In genomic region chr5:56900395-56900794, GRCh38 we compare ENCODE assay signal across 11 cellular contexts. TPM values are rescaled to one million over a fixed set of nuclear protein-coding genes. Genes with fewer than 3 reads are reported as not detected.
DNase-seq lines count a peak whose midpoint lies in the region; ATAC-seq and TF ChIP-seq lines count a peak whose summit lies in the region.
"Had no signal": no experiment of that assay in that cellular context is flagged by ENCODE, and none has a peak within 500 bp of the region (broad histone marks: within the 10 kb centered on the region; RNA-seq: fewer than 3 reads in every experiment).

No MANE protein-coding gene starts in this region.

- RAD21 ChIA-PET in HCT116 (lab: Charles Lee; ENCODE audit: low non-redundant PET in 1 of 2, low total read pairs in 2 of 2, uncharacterized antibody in 2 of 2, unreplicated experiment in 2 of 2) = interaction anchor here in 1 of 2 experiments (0.7 to 1.2 kb wide), 2 partner anchors 238 to 630 kb away, joined by 4 read pairs; no protein-coding TSS in a partner anchor

- no peak overlapping the region for H3K4me2 ChIP-seq in HCT116 (ENCODE audit: low read length)

- H2AFZ ChIP-seq in HCT116 (ENCODE audit: low read depth, low read length, poor library complexity, severe bottlenecking) = no peak overlapping the region

- H3K27me3 Mint-ChIP-seq in T-cell = no peaks in the 10 kb centered on the region
- no peaks in the 10 kb centered on the region for H3K27me3 Mint-ChIP-seq in effector memory CD8-positive, alpha-beta T cell
- peaks cover 8% of the 10 kb centered on the region for H3K27me3 Mint-ChIP-seq in activated T-helper 1 cell treated with anti-CD3 and anti-CD28 coated beads, Interleukin-12 subunit alpha, Interleukin-12 subunit beta, Interleukin-2, Interleukin-4 antibody, amounts not matched to agents 30 ng/mL and 10 ng/mL and 1 ng/mL, durations not matched to agents 14 hours and 24 hours and 36 hours (ENCODE audit: insufficient read depth)
- H3K27me3 Mint-ChIP-seq: brain had no signal

- BruUV-seq in HCT116 (replicated peaks; lab: Mats Ljungman, UMichigan) = no TSS peak

- H3K27me3 ChIP-seq in HCT116 (ENCODE audit: insufficient read depth, low read length) (no peaks in the 10 kb centered on the region), H7 (ENCODE audit: control insufficient read depth, insufficient read depth, low read length) (no peaks in the 10 kb centered on the region)

- peaks cover 13% of the 10 kb centered on the region for H3K36me3 Mint-ChIP-seq in T-cell
- H3K36me3 Mint-ChIP-seq in effector memory CD8-positive, alpha-beta T cell (ENCODE audit: insufficient read depth) = peaks cover 6% of the 10 kb centered on the region
- peaks cover 15% of the 10 kb centered on the region for H3K36me3 Mint-ChIP-seq in activated T-helper 1 cell treated with anti-CD3 and anti-CD28 coated beads, Interleukin-12 subunit alpha, Interleukin-12 subunit beta, Interleukin-2, Interleukin-4 antibody, amounts not matched to agents 30 ng/mL and 10 ng/mL and 1 ng/mL, durations not matched to agents 14 hours and 24 hours and 36 hours (ENCODE audit: low read depth)

- no peak overlapping the region for H3K4me3 Mint-ChIP-seq in T-cell
- no peak overlapping the region for H3K4me3 Mint-ChIP-seq in effector memory CD8-positive, alpha-beta T cell
- no peak overlapping the region for H3K4me3 Mint-ChIP-seq in activated T-helper 1 cell treated with anti-CD3 and anti-CD28 coated beads, Interleukin-12 subunit alpha, Interleukin-12 subunit beta, Interleukin-2, Interleukin-4 antibody, amounts not matched to agents 30 ng/mL and 10 ng/mL and 1 ng/mL, durations not matched to agents 14 hours and 24 hours and 36 hours
- H3K4me3 Mint-ChIP-seq: brain; CD4-positive, CD25-positive, alpha-beta regulatory T cell had no signal

- H3K9me2 ChIP-seq in HCT116 (ENCODE audit: insufficient read depth) = no peaks in the 10 kb centered on the region

- intact Hi-C loops in HCT116 (cut with micrococcal nuclease) = loop anchor here (2.0 to 5.0 kb wide), 3 partner anchors 182 to 1562 kb away; partner anchors contain the start of gene PLK2
- intact Hi-C loops in activated T-helper 1 cell treated with anti-CD3 and anti-CD28 coated beads, Interleukin-12 subunit alpha, Interleukin-12 subunit beta, Interleukin-2, Interleukin-4 antibody, amounts not matched to agents 30 ng/mL and 10 ng/mL and 1 ng/mL, durations not matched to agents 14 hours and 24 hours and 36 hours (cut with micrococcal nuclease) = loop anchor here (1.0 to 10.0 kb wide), 7 partner anchors 272 to 1560 kb away; partner anchors contain the start of gene PLK2

- H3K4me3 ChIP-seq in AG10803 (ENCODE audit: low read length) (no peak overlapping the region), HCT116 (replicated peaks in 1 of 2; ENCODE audit: low read depth in 1 of 2, low read length in 2 of 2) (no peak overlapping the region), fibroblast of villous mesenchyme (ENCODE audit: low read depth, low read length) (no peak overlapping the region), H7 (ENCODE audit: insufficient read depth, low read depth, low read length) (no peak overlapping the region)

- no peaks in the 10 kb centered on the region for H4K20me1 ChIP-seq in HCT116 (ENCODE audit: insufficient read depth)

- H3K4me1 Mint-ChIP-seq in T-cell = peaks cover 0 to 2% (median 0%) of the 10 kb centered on the region in 3 donors
- H3K4me1 Mint-ChIP-seq in effector memory CD8-positive, alpha-beta T cell (ENCODE audit: low read depth in 2 of 2) = no peaks in the 10 kb centered on the region
- H3K4me1 Mint-ChIP-seq in activated T-helper 1 cell treated with anti-CD3 and anti-CD28 coated beads, Interleukin-12 subunit alpha, Interleukin-12 subunit beta, Interleukin-2, Interleukin-4 antibody, amounts not matched to agents 30 ng/mL and 10 ng/mL and 1 ng/mL, durations not matched to agents 14 hours and 24 hours and 36 hours (ENCODE audit: low read depth) = no peaks in the 10 kb centered on the region
- H3K4me1 Mint-ChIP-seq: brain had no signal

- no peaks in the 10 kb centered on the region for H3K79me2 ChIP-seq in HCT116 (ENCODE audit: insufficient read depth, low read length)

- no peaks in the 10 kb centered on the region for H3K4me1 ChIP-seq in HCT116 (ENCODE audit: control insufficient read depth in 1 of 2, insufficient read depth in 2 of 2, low read length in 2 of 2)

- TF ChIP-seq CTCF in AG10803 (conservative IDR thresholded peaks at IDR 0.05; ENCODE audit: low read length) (no peak), HCT116 (IDR thresholded peaks at IDR 0.05 in 2 of 3, conservative IDR thresholded peaks at IDR 0.05 in 1 of 3; ENCODE audit: borderline replicate concordance in 1 of 3, insufficient read depth in 1 of 3, low read depth in 2 of 3, low read length in 2 of 3) (no peak), fibroblast of villous mesenchyme (IDR thresholded peaks at IDR 0.05; ENCODE audit: insufficient read depth, low read depth, low read length) (no peak)

- no peak for TF ChIP-seq RAD21 in HCT116 (IDR thresholded peaks at IDR 0.05; ENCODE audit: low read depth)

- CTCF ChIA-PET in HCT116 (lab: Charles Lee) (interaction anchor here (0.7 to 5.0 kb wide), 7 partner anchors 18 to 630 kb away, joined by 3 to 37 read pairs (median 4); no protein-coding TSS in a partner anchor), T-cell (lab: Charles Lee) (interaction anchor here (0.5 to 3.7 kb wide), 10 partner anchors 62 to 964 kb away, joined by 3 to 28 read pairs (median 6); no protein-coding TSS in a partner anchor)

- TF ChIP-seq POLR2A in HCT116 (IDR thresholded peaks at IDR 0.05; ENCODE audit: borderline replicate concordance, extremely low read depth, insufficient read depth, insufficient read length) = no peak

- H3K36me3 ChIP-seq in HCT116 (ENCODE audit: control insufficient read depth in 1 of 2, insufficient read depth in 2 of 2, low read length in 2 of 2) (no peaks in the 10 kb centered on the region), H7 (replicated peaks; ENCODE audit: control insufficient read depth, insufficient read depth, low read length) (no peaks in the 10 kb centered on the region)

- DNase-seq in AG10803 (ENCODE audit: low read depth) = peak; percentile 9
- DNase-seq in HCT116 (ENCODE audit: low read depth, low spot score) = no peak
- no peak for DNase-seq in T-cell
- peak; percentile 8 for DNase-seq in fibroblast of villous mesenchyme (ENCODE audit: low read depth)
- no peak for DNase-seq in H7
- no peak for DNase-seq in effector memory CD8-positive, alpha-beta T cell
- DNase-seq in activated T-helper 1 cell treated with anti-CD3 and anti-CD28 coated beads, Interleukin-12 subunit alpha, Interleukin-12 subunit beta, Interleukin-2, Interleukin-4 antibody, amounts not matched to agents 30 ng/mL and 10 ng/mL and 1 ng/mL, durations not matched to agents 14 hours and 24 hours and 36 hours (ENCODE audit: low spot score) = no peak

- H3K9me3 ChIP-seq in HCT116 (ENCODE audit: control insufficient read depth in 1 of 2, insufficient read depth in 1 of 2, low read depth in 1 of 2, low read length in 2 of 2) = no peaks in the 10 kb centered on the region; a peak in 1 of 4 replicates

- H3K9ac ChIP-seq in HCT116 (ENCODE audit: low read length) = no peak overlapping the region

- POLR2A ChIA-PET in HCT116 (lab: Charles Lee) = no interaction called here
- POLR2A ChIA-PET in T-cell (lab: Charles Lee) = no interaction called here

- H3K9me3 Mint-ChIP-seq in T-cell = no peaks in the 10 kb centered on the region
- no peaks in the 10 kb centered on the region for H3K9me3 Mint-ChIP-seq in effector memory CD8-positive, alpha-beta T cell
- no peaks in the 10 kb centered on the region for H3K9me3 Mint-ChIP-seq in activated T-helper 1 cell treated with anti-CD3 and anti-CD28 coated beads, Interleukin-12 subunit alpha, Interleukin-12 subunit beta, Interleukin-2, Interleukin-4 antibody, amounts not matched to agents 30 ng/mL and 10 ng/mL and 1 ng/mL, durations not matched to agents 14 hours and 24 hours and 36 hours

- ATAC-seq in HCT116 = peak; percentile 20; the same call in 1 of the 2 replicates
- ATAC-seq in T-cell (replicated peaks in 1 of 4) = peak in 3 of 4 experiments; percentile 39 to 44 (median 39)
- no peak for ATAC-seq in effector memory CD8-positive, alpha-beta T cell (replicated peaks)
- ATAC-seq in HG03432 (IDR thresholded peaks at IDR 0.05; ENCODE audit: unreplicated experiment) = no peak

- no peak overlapping the region for H3K27ac ChIP-seq in HCT116 (ENCODE audit: low read depth, low read length)
- H3K27ac ChIP-seq: WERI-Rb-1 had no signal

- no peak overlapping the region for H3K27ac Mint-ChIP-seq in T-cell
- H3K27ac Mint-ChIP-seq in effector memory CD8-positive, alpha-beta T cell = no peak overlapping the region
- H3K27ac Mint-ChIP-seq in activated T-helper 1 cell treated with anti-CD3 and anti-CD28 coated beads, Interleukin-12 subunit alpha, Interleukin-12 subunit beta, Interleukin-2, Interleukin-4 antibody, amounts not matched to agents 30 ng/mL and 10 ng/mL and 1 ng/mL, durations not matched to agents 14 hours and 24 hours and 36 hours = no peak overlapping the region
- H3K27ac Mint-ChIP-seq: brain; CD4-positive, CD25-positive, alpha-beta regulatory T cell had no signal

TF ChIP-seq in HCT116, 20 proteins besides CTCF, POLR2A, EP300 and RAD21 (continues in another document):
- TF ChIP-seq SIN3A (IDR thresholded peaks at IDR 0.05; ENCODE audit: low read depth) = no peak
- no peak for TF ChIP-seq ATF3 (IDR thresholded peaks at IDR 0.05)
- TF ChIP-seq EZH2 (IDR thresholded peaks at IDR 0.05) = no peak
- TF ChIP-seq ZNF274 (IDR thresholded peaks at IDR 0.05; ENCODE audit: low read depth, low read length) = no peak
- TF ChIP-seq EZH2phosphoT487 (IDR thresholded peaks at IDR 0.05; ENCODE audit: borderline replicate concordance) = no peak
- TF ChIP-seq CEBPB (IDR thresholded peaks at IDR 0.05; ENCODE audit: low read depth) = no peak

RNA-seq across cellular contexts. Expression of gene SETD9, which starts 9.0 kb away (rescaled TPM):
- total RNA-seq in HCT116 (2021; ENCODE audit: unreplicated experiment) (10.9 TPM), T-cell (1 to 10 TPM in 4 of 5 donors, under 1 TPM in 1; 0.73 to 6.4 (median 5.3) TPM), fibroblast of villous mesenchyme (7.3 and 9.3 TPM in 2 replicates)
- 5.0 and 6.2 TPM in 2 replicates for polyA plus RNA-seq in HCT116 (2012)
- total RNA-seq in H7 (2014; rRNA removed; shearing (Covaris generic)) = 10.1 and 14.4 TPM in 2 replicates
- 13.6 and 14.9 TPM in 2 replicates for total RNA-seq in activated T-helper 1 cell treated with anti-CD3 and anti-CD28 coated beads, Interleukin-12 subunit alpha, Interleukin-12 subunit beta, Interleukin-2, Interleukin-4 antibody, amounts not matched to agents 30 ng/mL and 10 ng/mL and 1 ng/mL, durations not matched to agents 14 hours and 24 hours and 36 hours

RNA-seq across cellular contexts. Expression of gene MIER3, which starts 51.5 kb away (rescaled TPM):
- total RNA-seq in HCT116 (2021; ENCODE audit: unreplicated experiment) = 21.9 TPM
- polyA plus RNA-seq in HCT116 (2012) = 8.8 and 10.5 TPM in 2 replicates
- total RNA-seq in T-cell = 10 to 100 TPM; 21.3 to 25.9 (median 23.6) TPM
- total RNA-seq in fibroblast of villous mesenchyme = 18.4 and 28.9 TPM in 2 replicates
- total RNA-seq in H7 (2014; rRNA removed; shearing (Covaris generic)) = 22.0 and 26.0 TPM in 2 replicates
- total RNA-seq in activated T-helper 1 cell treated with anti-CD3 and anti-CD28 coated beads, Interleukin-12 subunit alpha, Interleukin-12 subunit beta, Interleukin-2, Interleukin-4 antibody, amounts not matched to agents 30 ng/mL and 10 ng/mL and 1 ng/mL, durations not matched to agents 14 hours and 24 hours and 36 hours = 33.6 and 35.9 TPM in 2 replicates

Comparison
In these comparisons a context has a peak if more than half of its experiments do, and no peak if none do; other contexts are left out.
1. DNase-seq: peak in AG10803 (single experiment) and fibroblast of villous mesenchyme (single experiment); none in HCT116 (single experiment), T-cell (0 of 34), H7 (single experiment), effector memory CD8-positive, alpha-beta T cell (0 of 3) and activated T-helper 1 cell treated with anti-CD3 and anti-CD28 coated beads, Interleukin-12 subunit alpha, Interleukin-12 subunit beta, Interleukin-2, Interleukin-4 antibody, amounts not matched to agents 30 ng/mL and 10 ng/mL and 1 ng/mL, durations not matched to agents 14 hours and 24 hours and 36 hours (single experiment).
2. ATAC-seq: peak in HCT116 (single experiment) and T-cell (3 of 4); none in effector memory CD8-positive, alpha-beta T cell (single experiment) and HG03432 (single experiment).